Comparison of ENCODE assay signal across 1 cellular context in genomic region chr1:15151871-15152270, GRCh38.
TF ChIP-seq lines count a peak whose summit lies in the region.

No MANE protein-coding gene starts in this region.

TF ChIP-seq in GM23338, 12 proteins besides CTCF, POLR2A, EP300 and RAD21 (continued from another document):
- TF ChIP-seq, protein P1, sequence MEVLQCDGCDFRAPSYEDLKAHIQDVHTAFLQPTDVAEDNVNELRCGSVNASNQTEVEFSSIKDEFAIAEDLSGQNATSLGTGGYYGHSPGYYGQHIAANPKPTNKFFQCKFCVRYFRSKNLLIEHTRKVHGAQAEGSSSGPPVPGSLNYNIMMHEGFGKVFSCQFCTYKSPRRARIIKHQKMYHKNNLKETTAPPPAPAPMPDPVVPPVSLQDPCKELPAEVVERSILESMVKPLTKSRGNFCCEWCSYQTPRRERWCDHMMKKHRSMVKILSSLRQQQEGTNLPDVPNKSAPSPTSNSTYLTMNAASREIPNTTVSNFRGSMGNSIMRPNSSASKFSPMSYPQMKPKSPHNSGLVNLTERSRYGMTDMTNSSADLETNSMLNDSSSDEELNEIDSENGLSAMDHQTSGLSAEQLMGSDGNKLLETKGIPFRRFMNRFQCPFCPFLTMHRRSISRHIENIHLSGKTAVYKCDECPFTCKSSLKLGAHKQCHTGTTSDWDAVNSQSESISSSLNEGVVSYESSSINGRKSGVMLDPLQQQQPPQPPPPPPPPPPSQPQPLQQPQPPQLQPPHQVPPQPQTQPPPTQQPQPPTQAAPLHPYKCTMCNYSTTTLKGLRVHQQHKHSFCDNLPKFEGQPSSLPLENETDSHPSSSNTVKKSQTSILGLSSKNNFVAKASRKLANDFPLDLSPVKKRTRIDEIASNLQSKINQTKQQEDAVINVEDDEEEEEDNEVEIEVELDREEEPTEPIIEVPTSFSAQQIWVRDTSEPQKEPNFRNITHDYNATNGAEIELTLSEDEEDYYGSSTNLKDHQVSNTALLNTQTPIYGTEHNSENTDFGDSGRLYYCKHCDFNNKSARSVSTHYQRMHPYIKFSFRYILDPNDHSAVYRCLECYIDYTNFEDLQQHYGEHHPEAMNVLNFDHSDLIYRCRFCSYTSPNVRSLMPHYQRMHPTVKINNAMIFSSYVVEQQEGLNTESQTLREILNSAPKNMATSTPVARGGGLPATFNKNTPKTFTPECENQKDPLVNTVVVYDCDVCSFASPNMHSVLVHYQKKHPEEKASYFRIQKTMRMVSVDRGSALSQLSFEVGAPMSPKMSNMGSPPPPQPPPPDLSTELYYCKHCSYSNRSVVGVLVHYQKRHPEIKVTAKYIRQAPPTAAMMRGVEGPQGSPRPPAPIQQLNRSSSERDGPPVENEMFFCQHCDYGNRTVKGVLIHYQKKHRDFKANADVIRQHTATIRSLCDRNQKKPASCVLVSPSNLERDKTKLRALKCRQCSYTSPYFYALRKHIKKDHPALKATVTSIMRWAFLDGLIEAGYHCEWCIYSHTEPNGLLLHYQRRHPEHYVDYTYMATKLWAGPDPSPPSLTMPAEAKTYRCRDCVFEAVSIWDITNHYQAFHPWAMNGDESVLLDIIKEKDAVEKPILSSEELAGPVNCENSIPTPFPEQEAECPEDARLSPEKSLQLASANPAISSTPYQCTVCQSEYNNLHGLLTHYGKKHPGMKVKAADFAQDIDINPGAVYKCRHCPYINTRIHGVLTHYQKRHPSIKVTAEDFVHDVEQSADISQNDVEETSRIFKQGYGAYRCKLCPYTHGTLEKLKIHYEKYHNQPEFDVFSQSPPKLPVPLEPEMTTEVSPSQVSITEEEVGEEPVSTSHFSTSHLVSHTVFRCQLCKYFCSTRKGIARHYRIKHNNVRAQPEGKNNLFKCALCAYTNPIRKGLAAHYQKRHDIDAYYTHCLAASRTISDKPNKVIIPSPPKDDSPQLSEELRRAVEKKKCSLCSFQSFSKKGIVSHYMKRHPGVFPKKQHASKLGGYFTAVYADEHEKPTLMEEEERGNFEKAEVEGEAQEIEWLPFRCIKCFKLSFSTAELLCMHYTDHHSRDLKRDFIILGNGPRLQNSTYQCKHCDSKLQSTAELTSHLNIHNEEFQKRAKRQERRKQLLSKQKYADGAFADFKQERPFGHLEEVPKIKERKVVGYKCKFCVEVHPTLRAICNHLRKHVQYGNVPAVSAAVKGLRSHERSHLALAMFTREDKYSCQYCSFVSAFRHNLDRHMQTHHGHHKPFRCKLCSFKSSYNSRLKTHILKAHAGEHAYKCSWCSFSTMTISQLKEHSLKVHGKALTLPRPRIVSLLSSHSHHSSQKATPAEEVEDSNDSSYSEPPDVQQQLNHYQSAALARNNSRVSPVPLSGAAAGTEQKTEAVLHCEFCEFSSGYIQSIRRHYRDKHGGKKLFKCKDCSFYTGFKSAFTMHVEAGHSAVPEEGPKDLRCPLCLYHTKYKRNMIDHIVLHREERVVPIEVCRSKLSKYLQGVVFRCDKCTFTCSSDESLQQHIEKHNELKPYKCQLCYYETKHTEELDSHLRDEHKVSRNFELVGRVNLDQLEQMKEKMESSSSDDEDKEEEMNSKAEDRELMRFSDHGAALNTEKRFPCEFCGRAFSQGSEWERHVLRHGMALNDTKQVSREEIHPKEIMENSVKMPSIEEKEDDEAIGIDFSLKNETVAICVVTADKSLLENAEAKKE (CRISPR knock-in tag; IDR thresholded peaks at IDR 0.05) = no peak
